24 cellular contexts compared by ENCODE assay signal in the genomic region with DNA sequence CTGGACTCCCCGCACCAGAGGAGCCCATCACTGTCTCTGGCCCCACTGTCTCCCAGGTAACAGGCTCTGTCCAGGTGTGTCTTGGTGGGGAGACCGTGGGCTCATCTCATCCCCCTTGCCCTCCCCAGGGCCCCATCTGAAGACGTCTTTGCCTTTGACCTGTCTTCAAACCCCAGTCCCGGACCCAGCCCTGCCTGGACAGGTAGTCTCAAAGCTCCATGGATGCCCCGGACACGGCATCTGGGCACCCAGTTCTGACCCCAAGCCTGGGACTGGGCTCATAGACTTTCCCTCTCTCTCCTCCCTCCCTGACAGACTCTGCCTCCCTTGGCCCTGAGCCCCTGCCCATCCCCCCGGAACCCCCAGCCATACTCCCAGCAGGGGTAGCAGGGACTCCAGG. TPM values are rescaled to one million over a fixed set of nuclear protein-coding genes. Genes with fewer than 3 reads are reported as not detected.
A peak's percentile ranks its signal among the peaks of the same experiment; 100 is the strongest.
DNase-seq lines count a peak whose midpoint lies in the region; ATAC-seq and TF ChIP-seq lines count a peak whose summit lies in the region.
"Had no signal": no experiment of that assay in that cellular context is flagged by ENCODE, and none has a peak within 500 bp of the region (broad histone marks: within the 10 kb centered on the region; RNA-seq: fewer than 3 reads in every experiment).

No MANE protein-coding gene starts in this region.

- DNase-seq in GM20000 (ENCODE audit: low spot score), result peak; percentile 20
- peak; percentile 32 for DNase-seq in WERI-Rb-1
- peak; percentile 13 for DNase-seq in osteoblast (ENCODE audit: insufficient read length, low spot score, missing footprints)
- DNase-seq in NCI-H1105 treated with DMSO at 0.1 percent for 48 hours (lab: John Stamatoyannopoulos, UW), result no peak
- DNase-seq in COLO668 (lab: John Stamatoyannopoulos, UW; ENCODE audit: unreplicated experiment), result no peak
- no peak for DNase-seq in prostate gland (ENCODE audit: low spot score)
- DNase-seq: 8988T; ACHN; AML-193; BE2C; Calu3; CD4-positive, alpha-beta T cell; CD8-positive, alpha-beta memory T cell; COR-L47; DMS53; DMS79 treated with DMSO at 0.1 percent for 48 hours; GF-D8; GOT3; HCEC 1CT had no signal

- H2AFZ ChIP-seq in osteoblast (ENCODE audit: low read length), result no peak overlapping the region

- H3K27me3 ChIP-seq in WERI-Rb-1 (ENCODE audit: insufficient read depth, low read depth, severe bottlenecking) (no peaks in the 10 kb centered on the region), osteoblast (ENCODE audit: insufficient read depth, low read length) (peaks cover 4% of the 10 kb centered on the region), prostate gland (replicated peaks; ENCODE audit: insufficient read depth) (no peaks in the 10 kb centered on the region)
- H3K27me3 ChIP-seq: BE2C; BLaER1 treated with 17β-estradiol and CSF1 and Interleukin-3, amounts not matched to agents 10 nM and 100 nM had no signal

- no peak overlapping the region for H3K4me3 ChIP-seq in WERI-Rb-1 (ENCODE audit: low read depth, low read length)
- H3K4me3 ChIP-seq in osteoblast (ENCODE audit: insufficient read depth, low read length), result no peak overlapping the region
- no peak overlapping the region for H3K4me3 ChIP-seq in prostate gland
- H3K4me3 ChIP-seq: A549; BLaER1 treated with 17β-estradiol and CSF1 and Interleukin-3, amounts not matched to agents 10 nM and 100 nM had no signal

- no peak overlapping the region for H3K4me2 ChIP-seq in osteoblast (ENCODE audit: insufficient read depth, low read length)
- H3K4me2 ChIP-seq: A549; BLaER1 treated with 17β-estradiol and CSF1 and Interleukin-3, amounts not matched to agents 10 nM and 100 nM had no signal

- H3K9me3 ChIP-seq in WERI-Rb-1 (ENCODE audit: severe bottlenecking) (no peaks in the 10 kb centered on the region), osteoblast (ENCODE audit: low read depth, low read length) (no peaks in the 10 kb centered on the region), prostate gland (no peaks in the 10 kb centered on the region)
- H3K9me3 ChIP-seq: A549; BE2C; BLaER1 treated with 17β-estradiol and CSF1 and Interleukin-3, amounts not matched to agents 10 nM and 100 nM had no signal

- TF ChIP-seq CTCF in GM20000 (IDR thresholded peaks at IDR 0.05; ENCODE audit: extremely low read depth, missing control alignments) (no peak), WERI-Rb-1 (IDR thresholded peaks at IDR 0.05; ENCODE audit: low read depth, low read length) (no peak), osteoblast (IDR thresholded peaks at IDR 0.05; ENCODE audit: extremely low read depth, low read depth, low read length) (no peak), prostate gland (IDR thresholded peaks at IDR 0.05) (no peak)

- H3K79me2 ChIP-seq in osteoblast (ENCODE audit: insufficient read depth, low read length), result no peaks in the 10 kb centered on the region

- no peak for TF ChIP-seq POLR2A in prostate gland (IDR thresholded peaks at IDR 0.05)

- intact Hi-C loops in prostate gland (cut with DNase I), result no loop called here

- no peak for ATAC-seq in GM19324 (IDR thresholded peaks at IDR 0.05; ENCODE audit: low FRiP score, unreplicated experiment)
- ATAC-seq: A549 had no signal

- H3K4me1 ChIP-seq in osteoblast (ENCODE audit: insufficient read depth, low read length) (no peaks in the 10 kb centered on the region), prostate gland (replicated peaks) (no peaks in the 10 kb centered on the region)
- H3K4me1 ChIP-seq: A549; BE2C; BLaER1 treated with 17β-estradiol and CSF1 and Interleukin-3, amounts not matched to agents 10 nM and 100 nM had no signal

- H3K36me3 ChIP-seq in WERI-Rb-1 (no peaks in the 10 kb centered on the region), osteoblast (ENCODE audit: insufficient read depth, low read length) (no peaks in the 10 kb centered on the region), prostate gland (no peaks in the 10 kb centered on the region)
- H3K36me3 ChIP-seq: BE2C; BLaER1 treated with 17β-estradiol and CSF1 and Interleukin-3, amounts not matched to agents 10 nM and 100 nM had no signal

- no peak overlapping the region for H3K27ac ChIP-seq in WERI-Rb-1
- no peak overlapping the region for H3K27ac ChIP-seq in osteoblast (ENCODE audit: low read depth, low read length)
- H3K27ac ChIP-seq in prostate gland, result no peak overlapping the region
- H3K27ac ChIP-seq: A549; BLaER1 treated with 17β-estradiol and CSF1 and Interleukin-3, amounts not matched to agents 10 nM and 100 nM had no signal

- no peaks in the 10 kb centered on the region for H4K20me1 ChIP-seq in osteoblast (ENCODE audit: insufficient read depth, low read length)
- H4K20me1 ChIP-seq: BLaER1 treated with 17β-estradiol and CSF1 and Interleukin-3, amounts not matched to agents 10 nM and 100 nM had no signal

- 93% methylated on average over 7 of the region's 7 CpGs for WGBS in prostate gland

RNA-seq across cellular contexts. Expression of a gene that starts 6.3 kb away (rescaled TPM):
- total RNA-seq in osteoblast (not detected in 2 replicates), prostate gland (1 to 10 TPM in 1 of 2 donors, not detected in 1; 1.5 TPM)
- total RNA-seq: Calu3; CD4-positive, alpha-beta T cell; CD8-positive, alpha-beta memory T cell; Daoy; G401 had no signal

RNA-seq across cellular contexts. Expression of a gene that starts 6.8 kb away (rescaled TPM):
- total RNA-seq in osteoblast (under 0.01 TPM in 1 of 2 replicates, not detected in the other), prostate gland (10 to 100 TPM; 24.8 to 32.4 TPM)
- total RNA-seq: G401 had no signal

RNA-seq across cellular contexts. Expression of a gene that starts 12.5 kb away (rescaled TPM):
- not detected in 2 replicates for total RNA-seq in osteoblast
- total RNA-seq in prostate gland, result not detected
- total RNA-seq: Calu3; CD4-positive, alpha-beta T cell; CD8-positive, alpha-beta memory T cell; Daoy; G401 had no signal

RNA-seq across cellular contexts. Expression of a gene that starts 14.4 kb away (rescaled TPM):
- total RNA-seq in osteoblast (21.2 and 29.0 TPM in 2 replicates), prostate gland (10 to 100 TPM; 44.5 to 50.7 TPM)

RNA-seq across cellular contexts. Expression of a gene that starts 15.3 kb away (rescaled TPM):
- total RNA-seq in osteoblast (not detected in 2 replicates), prostate gland (not detected)
- total RNA-seq: Calu3; CD4-positive, alpha-beta T cell; CD8-positive, alpha-beta memory T cell; Daoy; G401 had no signal

Comparison
In these comparisons a context has a peak if more than half of its experiments do, and no peak if none do; other contexts are left out.
1. DNase-seq: peak in GM20000 (single experiment), WERI-Rb-1 (single experiment) and osteoblast (single experiment); none in NCI-H1105 treated with DMSO at 0.1 percent for 48 hours (single experiment), COLO668 (single experiment) and prostate gland (single experiment).
2. RNA of a gene that starts 6.8 kb away (total RNA-seq): 24.8 to 32.4 TPM in prostate gland; under 0.01 TPM in osteoblast; every median in the first group is over 10 times any median in the second.